Comparison of ENCODE assay signal across 3 cellular contexts in genomic region chrX:15702488-15703371, GRCh38.
"Had no signal": no experiment of that assay in that cellular context is flagged by ENCODE, and none has a peak within 500 bp of the region (broad histone marks: within the 10 kb centered on the region; RNA-seq: fewer than 3 reads in every experiment).

No MANE protein-coding gene starts in this region.

- H3K4me3 ChIP-seq: GM12878 had no signal

- DNase-seq: GDM1, GF-D8 had no signal

- ATAC-seq: GM12878 had no signal
